Comparison of ENCODE assay signal across 8 cellular contexts in genomic region chr16:30377050-30377811, GRCh38. TPM values are rescaled to one million over a fixed set of nuclear protein-coding genes. Genes with fewer than 3 reads are reported as not detected.
DNase-seq lines count a peak whose midpoint lies in the region; TF ChIP-seq lines count a peak whose summit lies in the region.

No MANE protein-coding gene starts in this region.

- H3K36me3 ChIP-seq in KOPT-K1 (ENCODE audit: insufficient read depth, low read length) = peaks cover 29% of the 10 kb centered on the region
- H3K36me3 ChIP-seq in mammary epithelial cell (ENCODE audit: insufficient read depth, low read length) = no peaks in the 10 kb centered on the region
- H3K36me3 ChIP-seq in muscle layer of duodenum (ENCODE audit: control insufficient read depth in 1 of 2, insufficient read depth in 2 of 2, low read length in 2 of 2) = peaks cover 0 to 4% of the 10 kb centered on the region in 2 donors

- H3K4me3 ChIP-seq in mammary epithelial cell (replicated peaks in 1 of 3; ENCODE audit: insufficient read depth in 1 of 3, low read depth in 2 of 3, low read length in 3 of 3) (peak overlapping the region; percentile 64 to 73 (median 67)), muscle layer of duodenum (ENCODE audit: low read depth in 1 of 2, low read length in 2 of 2) (peak overlapping the region; percentile 53 to 69)

- H3K9ac ChIP-seq in mammary epithelial cell (ENCODE audit: insufficient read depth, low read length) = peak overlapping the region; percentile 72

- CTCF ChIA-PET in mammary epithelial cell (lab: Charles Lee; ENCODE audit: low non-redundant PET) = no interaction called here

- DNase-seq in CD1c-positive myeloid dendritic cell (ENCODE audit: extremely low spot score) (peak; percentile 85), mammary epithelial cell (no peak), NCI-H187 treated with DMSO at 0.1 percent for 48 hours (lab: John Stamatoyannopoulos, UW) (no peak), DMS114 treated with DMSO at 0.1 percent for 48 hours (lab: John Stamatoyannopoulos, UW; ENCODE audit: unreplicated experiment) (no peak), NCI-H526 treated with DMSO at 0.1 percent for 48 hours (lab: John Stamatoyannopoulos, UW) (no peak), T-helper 9 cell (no peak)

- 28% methylated on average over 17 of the region's 29 CpGs for WGBS in mammary epithelial cell (ENCODE audit: low coverage, missing lambda C conversion rate)

- H3K9me3 ChIP-seq in KOPT-K1 (ENCODE audit: insufficient read depth, low read length, poor library complexity, severe bottlenecking) (no peaks in the 10 kb centered on the region), mammary epithelial cell (replicated peaks; ENCODE audit: insufficient read depth, low read length) (no peaks in the 10 kb centered on the region), muscle layer of duodenum (ENCODE audit: control insufficient read depth in 1 of 2, low read length in 2 of 2) (no peaks in the 10 kb centered on the region)

- H3K4me1 ChIP-seq in mammary epithelial cell (ENCODE audit: insufficient read depth, low read length) (peaks cover 16% of the 10 kb centered on the region), muscle layer of duodenum (ENCODE audit: control insufficient read depth in 1 of 2, insufficient read depth in 2 of 2, low read length in 2 of 2) (peaks cover 0 to 15% of the 10 kb centered on the region in 2 donors)

- H3K27me3 ChIP-seq in mammary epithelial cell (ENCODE audit: insufficient read depth, low read length) (no peaks in the 10 kb centered on the region), muscle layer of duodenum (ENCODE audit: low read depth, low read length) (no peaks in the 10 kb centered on the region)

- in situ Hi-C loops in mammary epithelial cell (cut with MboI; ENCODE audit: low sequenced_read_pairs in 2 of 2) = loop anchor here in 1 of 2 donors (10.0 kb wide), 1 partner anchor 58 kb away; the partner anchor contains the start of gene DCTPP1

- peak overlapping the region; percentile 93 for H3K4me2 ChIP-seq in mammary epithelial cell (ENCODE audit: insufficient read depth, low read depth, low read length)

- no peaks in the 10 kb centered on the region for H4K20me1 ChIP-seq in mammary epithelial cell (ENCODE audit: insufficient read depth, low read length)

- peaks cover 7% of the 10 kb centered on the region for H3K79me2 ChIP-seq in mammary epithelial cell (ENCODE audit: insufficient read depth, low read length)

- intact Hi-C loops in mammary epithelial cell (cut with micrococcal nuclease) = no loop called here

- no peak for TF ChIP-seq CTCF in mammary epithelial cell (conservative IDR thresholded peaks at IDR 0.05 in 1 of 2, IDR thresholded peaks at IDR 0.05 in 1 of 2; ENCODE audit: extremely low read depth in 1 of 2, insufficient read depth in 1 of 2, low read depth in 1 of 2, low read length in 2 of 2)

- H3K27ac ChIP-seq in KOPT-K1 (ENCODE audit: low read depth, low read length, poor library complexity, severe bottlenecking) (peak overlapping the region; percentile 98), mammary epithelial cell (ENCODE audit: insufficient read depth, low read depth, low read length) (peak overlapping the region; percentile 73), muscle layer of duodenum (ENCODE audit: low read length) (peak overlapping the region; percentile 98)

- H2AFZ ChIP-seq in mammary epithelial cell (ENCODE audit: low read depth, low read length) = peak overlapping the region; percentile 99

- BruUV-seq in mammary epithelial cell (replicated peaks; lab: Mats Ljungman, UMichigan) = no TSS peak

- dilution Hi-C loops in mammary epithelial cell (cut with HindIII; ENCODE audit: low sequenced_read_pairs) = no loop called here

RNA-seq across cellular contexts. Expression of gene MYL11, which starts 2.6 kb away (rescaled TPM):
- not detected for total RNA-seq in mammary epithelial cell
- 0.29 TPM for polyA plus RNA-seq in mammary epithelial cell
- polyA minus RNA-seq in mammary epithelial cell = not detected

RNA-seq across cellular contexts. Expression of gene SEPTIN1, which starts 5.1 kb away (rescaled TPM):
- total RNA-seq in mammary epithelial cell = 1 to 10 TPM in 1 of 2 donors, not detected in 1; 2.0 TPM
- polyA plus RNA-seq in mammary epithelial cell = 0.03 TPM
- not detected for polyA minus RNA-seq in mammary epithelial cell

RNA-seq across cellular contexts. Expression of gene TBC1D10B, which starts 6.9 kb away (rescaled TPM):
- 10 to 100 TPM; 27.3 to 45.5 TPM for total RNA-seq in mammary epithelial cell
- polyA plus RNA-seq in mammary epithelial cell = 26.3 TPM
- polyA minus RNA-seq in mammary epithelial cell = 49.4 TPM

RNA-seq across cellular contexts. Expression of gene ZNF48, which starts 18.0 kb away (rescaled TPM):
- total RNA-seq in mammary epithelial cell = 10 to 100 TPM in 1 of 2 donors, 1 to 10 TPM in 1; 8.8 to 17.7 TPM
- polyA plus RNA-seq in mammary epithelial cell = 4.7 TPM
- polyA minus RNA-seq in mammary epithelial cell = 17.0 TPM

RNA-seq across cellular contexts. Expression of gene CD2BP2, which starts 22.1 kb away (rescaled TPM):
- total RNA-seq in mammary epithelial cell = 10 to 100 TPM; 38.3 to 55.2 TPM
- polyA plus RNA-seq in mammary epithelial cell = 30.8 TPM
- 18.2 TPM for polyA minus RNA-seq in mammary epithelial cell
